ENCODE assay signal across 8 cellular contexts in the genomic region with DNA sequence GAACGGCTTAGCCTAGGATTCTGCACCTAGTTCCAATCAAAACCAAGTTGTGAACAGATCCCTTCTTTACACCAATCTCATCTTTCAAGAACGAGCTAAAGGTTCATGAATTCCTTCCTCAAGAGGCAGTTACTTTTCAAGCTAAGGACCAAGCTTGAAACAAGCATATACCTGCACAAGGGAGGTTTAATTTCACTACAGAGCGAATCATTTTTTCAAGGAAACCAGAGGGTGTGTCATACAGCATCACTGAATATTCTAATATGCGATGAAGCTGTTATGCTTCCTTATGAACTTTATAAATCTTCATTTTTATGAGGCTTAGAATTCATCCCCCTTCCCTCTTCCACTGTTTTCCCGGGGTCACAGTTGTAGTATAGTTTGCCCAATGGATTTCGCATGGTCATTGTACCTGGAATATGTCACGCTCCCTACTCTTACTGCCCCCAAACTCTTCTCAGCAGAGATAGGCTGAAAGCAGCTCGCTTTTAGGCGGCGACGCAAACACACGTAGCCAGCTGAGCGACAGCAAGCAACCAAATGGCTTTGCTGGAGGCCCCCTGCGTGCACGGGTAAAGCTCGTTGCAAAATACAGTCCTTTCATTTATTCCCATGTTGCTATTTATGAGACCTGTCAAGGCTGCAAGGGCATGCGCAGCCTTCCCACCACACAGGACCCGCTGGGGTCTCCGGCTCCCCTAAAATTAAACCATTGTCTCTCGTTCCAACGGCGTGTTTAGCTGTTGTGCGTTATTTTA. TPM values are rescaled to one million over a fixed set of nuclear protein-coding genes. Genes with fewer than 3 reads are reported as not detected.
A peak's percentile ranks its signal among the peaks of the same experiment; 100 is the strongest.
DNase-seq lines count a peak whose midpoint lies in the region; ATAC-seq, FAIRE-seq and TF ChIP-seq lines count a peak whose summit lies in the region.

No MANE protein-coding gene starts in this region.

- intact Hi-C loops in PC-3 (cut with micrococcal nuclease), result loop anchor here (2.0 kb wide), 1 partner anchor 72 kb away; no protein-coding TSS in a partner anchor

- H3K9me2 ChIP-seq in PC-3 (replicated peaks; ENCODE audit: low read length), result no peaks in the 10 kb centered on the region

- POLR2A ChIA-PET in PC-3 (lab: Charles Lee; ENCODE audit: unreplicated experiment), result interaction anchor here (0.6 to 1.7 kb wide), 2 partner anchors 42 to 72 kb away, joined by 4 to 6 read pairs; no protein-coding TSS in a partner anchor

- FAIRE-seq in HTR-8/SVneo (lab: Jason Lieb, UNC) (peak; percentile 86), urothelium cell line (lab: Jason Lieb, UNC) (no peak)

- BruUV-seq in PC-3 (replicated peaks; lab: Mats Ljungman, UMichigan), result no TSS peak

- CTCF ChIA-PET in PC-3 (lab: Charles Lee), result interaction anchor here (0.9 to 1.4 kb wide), 2 partner anchors 72 to 91 kb away, joined by 3 to 12 read pairs; a partner anchor contains a TSS

- H3K4me1 ChIP-seq in PC-3 (ENCODE audit: insufficient read depth, low read length), result peaks cover 38% of the 10 kb centered on the region

- peaks cover 71% of the 10 kb centered on the region for H3K79me2 ChIP-seq in PC-3 (ENCODE audit: low read length)

- peak overlapping the region; percentile 81 for H3K9ac ChIP-seq in PC-3 (ENCODE audit: low read length)

- H3K27me3 ChIP-seq in PC-3 (ENCODE audit: low read length), result no peaks in the 10 kb centered on the region

- no peaks in the 10 kb centered on the region for H3F3A ChIP-seq in PC-3 (ENCODE audit: low read length, unreplicated experiment)

- H3K4me2 ChIP-seq in PC-3 (ENCODE audit: low read length), result peak overlapping the region; percentile 93

- TF ChIP-seq CTCF in PC-3 (conservative IDR thresholded peaks at IDR 0.05; ENCODE audit: low read depth, low read length) (no peak), foreskin fibroblast (IDR thresholded peaks at IDR 0.05; ENCODE audit: low read depth, low read length) (no peak)

- H3K36me3 ChIP-seq in PC-3 (ENCODE audit: low read depth, low read length), result peaks cover 7% of the 10 kb centered on the region; the same call in 1 of the 2 replicates

- no peaks in the 10 kb centered on the region for H3K9me3 ChIP-seq in PC-3 (ENCODE audit: low read length)

- H3K4me3 ChIP-seq in PC-3 (ENCODE audit: low read length) (peak overlapping the region; percentile 84), foreskin fibroblast (ENCODE audit: low read depth in 1 of 2, low read length in 2 of 2) (peak overlapping the region; percentile 76 to 96)

- peak overlapping the region; percentile 88 for H2AFZ ChIP-seq in PC-3 (ENCODE audit: low read length)

- peak overlapping the region; percentile 4; the same call in 1 of the 2 replicates for H3K27ac ChIP-seq in PC-3 (ENCODE audit: low read length)

- no peaks in the 10 kb centered on the region for H4K20me1 ChIP-seq in PC-3 (ENCODE audit: low read length)

- DNase-seq in Ammon's horn (ENCODE audit: low spot score) (peak; percentile 71), HTR-8/SVneo (ENCODE audit: insufficient read length, low spot score) (peak; percentile 67), PC-3 (peak; percentile 66), activated gamma-delta T cell (lab: John Stamatoyannopoulos, UW) (peak; percentile 19), foreskin fibroblast (peak; percentile 35 to 74), nucleus accumbens (lab: John Stamatoyannopoulos, UW) (peak in 36 of 56 donors; percentile 5 to 76 (median 36)), urothelium cell line (ENCODE audit: low spot score) (peak; percentile 56)

- peak; percentile 32 for ATAC-seq in GM19395 (IDR thresholded peaks at IDR 0.05; ENCODE audit: unreplicated experiment)
- peak; percentile 34 for ATAC-seq in PC-3

RNA-seq across cellular contexts. Expression of a gene that starts 0.8 kb away (rescaled TPM):
- total RNA-seq in PC-3 (2014; rRNA removed), result 9.1 and 21.1 TPM in 2 replicates

RNA-seq across cellular contexts. Expression of a gene that starts 1.1 kb away (rescaled TPM):
- total RNA-seq in PC-3 (2014; rRNA removed), result 32.0 and 33.2 TPM in 2 replicates

Comparison
In these comparisons a context has a peak if more than half of its experiments do, and no peak if none do; other contexts are left out.
1. Peak in every context shown above with its lines: DNase-seq, ATAC-seq, H3K4me3 ChIP-seq and H3K27ac ChIP-seq.
2. DNase-seq: peak in every context shown above with its lines; median percentile 71 in Ammon's horn; 67 in HTR-8/SVneo; 66 in PC-3; 56 in urothelium cell line; 54 in foreskin fibroblast; 36 in nucleus accumbens; 19 in activated gamma-delta T cell.